In genomic region chr15:33195283-33195682, GRCh38 we compare ENCODE assay signal across 8 cellular contexts. TPM values are rescaled to one million over a fixed set of nuclear protein-coding genes. Genes with fewer than 3 reads are reported as not detected.
A peak's percentile ranks its signal among the peaks of the same experiment; 100 is the strongest.
DNase-seq lines count a peak whose midpoint lies in the region; ATAC-seq and TF ChIP-seq lines count a peak whose summit lies in the region.

No MANE protein-coding gene starts in this region.

- ATAC-seq in GM21528 (IDR thresholded peaks at IDR 0.05; ENCODE audit: low FRiP score, unreplicated experiment) (peak; percentile 12), activated B cell treated with CpG ODN at 0.5 μM for 24 hours (ENCODE audit: low read depth) (no peak), left ventricle myocardium superior (peak; percentile 19), HG02938 (IDR thresholded peaks at IDR 0.05; ENCODE audit: unreplicated experiment) (no peak), GM21381 (IDR thresholded peaks at IDR 0.05; ENCODE audit: unreplicated experiment) (no peak)

- H3K27ac ChIP-seq in sigmoid colon = peak overlapping the region; percentile 54 to 71 (median 64)

- peak overlapping the region; percentile 8 for H3K27ac Mint-ChIP-seq in activated B cell treated with CpG ODN at 0.5 μM for 24 hours

- peak overlapping the region; percentile 36 to 56 (median 50) for H3K4me3 ChIP-seq in sigmoid colon

- no peaks in the 10 kb centered on the region for H3K36me3 Mint-ChIP-seq in activated B cell treated with CpG ODN at 0.5 μM for 24 hours (ENCODE audit: low read depth)

- H3K4me3 Mint-ChIP-seq in activated B cell treated with CpG ODN at 0.5 μM for 24 hours = peak overlapping the region; percentile 81

- TF ChIP-seq CTCF in activated B cell treated with CpG ODN at 0.5 μM for 24 hours (IDR thresholded peaks at IDR 0.05) (no peak), sigmoid colon (IDR thresholded peaks at IDR 0.05) (no peak)

- POLR2A ChIA-PET in activated B cell treated with CpG ODN at 0.5 μM for 24 hours (lab: Charles Lee) = no interaction called here

- no peaks in the 10 kb centered on the region for H3K36me3 ChIP-seq in sigmoid colon

- peaks cover 19% of the 10 kb centered on the region for H3K27me3 Mint-ChIP-seq in activated B cell treated with CpG ODN at 0.5 μM for 24 hours

- CTCF ChIA-PET in activated B cell treated with CpG ODN at 0.5 μM for 24 hours (lab: Charles Lee) = no interaction called here

- no peaks in the 10 kb centered on the region for H3K27me3 ChIP-seq in sigmoid colon

- peaks cover 0 to 7% (median 5%) of the 10 kb centered on the region in 4 donors for H3K4me1 ChIP-seq in sigmoid colon

- no peaks in the 10 kb centered on the region for H3K9me3 ChIP-seq in sigmoid colon

- intact Hi-C loops in activated B cell treated with CpG ODN at 0.5 μM for 24 hours (cut with micrococcal nuclease) = loop anchor here (10.0 kb wide), 1 partner anchor 840 kb away; the partner anchor contains the start of gene AVEN
- intact Hi-C loops in left ventricle myocardium superior (cut with micrococcal nuclease) = loop anchor here (1.0 kb wide), 1 partner anchor 15 kb away; no protein-coding TSS in a partner anchor
- intact Hi-C loops in sigmoid colon (cut with DNase I) = no loop called here

- peaks cover 18% of the 10 kb centered on the region for H3K4me1 Mint-ChIP-seq in activated B cell treated with CpG ODN at 0.5 μM for 24 hours

- WGBS in sigmoid colon, 2 donors = 27 to 57% methylated on average over 7 of the region's 7 CpGs

- TF ChIP-seq EP300 in sigmoid colon (IDR thresholded peaks at IDR 0.05) = no peak

- DNase-seq in activated B cell treated with CpG ODN at 0.5 μM for 24 hours = no peak
- DNase-seq in left ventricle myocardium superior = no peak
- no peak for DNase-seq in sigmoid colon
- DNase-seq in NCI-H526 treated with DMSO at 0.1 percent for 48 hours (lab: John Stamatoyannopoulos, UW) = no peak
- no peak for DNase-seq in GM03348 (ENCODE audit: low spot score)

- no peak for TF ChIP-seq POLR2A in sigmoid colon (IDR thresholded peaks at IDR 0.05)

- no peaks in the 10 kb centered on the region for H3K9me3 Mint-ChIP-seq in activated B cell treated with CpG ODN at 0.5 μM for 24 hours

RNA-seq across cellular contexts. Expression of gene FMN1, which starts 0.8 kb away (rescaled TPM):
- total RNA-seq in activated B cell treated with CpG ODN at 0.5 μM for 24 hours (0.69 and 0.80 TPM in 2 replicates), left ventricle myocardium superior (2.9 TPM), sigmoid colon (10 to 100 TPM in 3 of 4 donors, 1 to 10 TPM in 1; 6.7 to 19.9 (median 12.2) TPM)
- polyA plus RNA-seq in sigmoid colon = 1 to 10 TPM; 3.0 to 6.5 (median 5.9) TPM

Comparison
In these comparisons a context has a peak if more than half of its experiments do, and no peak if none do; other contexts are left out.
1. ATAC-seq: peak in GM21528 (single experiment) and left ventricle myocardium superior (single experiment); none in activated B cell treated with CpG ODN at 0.5 μM for 24 hours (single experiment), HG02938 (single experiment) and GM21381 (single experiment).